In genomic region chr3:15098503-15099363, GRCh38 we compare ENCODE assay signal across 1 cellular context.
TF ChIP-seq lines count a peak whose summit lies in the region.

RBSN (minus strand) TSS chr3:15099148; CDS start chr3:15096120, 3,028 bp downstream.

TF ChIP-seq in K562, 482 proteins besides CTCF, POLR2A, EP300 and RAD21 (continued from another document and continues in another):
- TF ChIP-seq SPI1 (IDR thresholded peaks at IDR 0.05; ENCODE audit: borderline replicate concordance, low read depth, low read length) (0 out of 2 replicates have a peak, but pooled peaks have one; percentile 34), YY1 (IDR thresholded peaks at IDR 0.05; ENCODE audit: borderline replicate concordance in 1 of 3, control insufficient read depth in 1 of 3, extremely low read depth in 1 of 3, insufficient read depth in 3 of 3, insufficient read length in 1 of 3, insufficient replicate concordance in 2 of 3, low read depth in 1 of 3, low read length in 2 of 3) (peak; percentile 67 to 97 (median 96)), FOXM1 (IDR thresholded peaks at IDR 0.05; ENCODE audit: low read depth) (peak; percentile 71), FOXM1 (CRISPR knock-in tag; IDR thresholded peaks at IDR 0.05; ENCODE audit: low read depth) (peak; percentile 86), RAD51 (IDR thresholded peaks at IDR 0.05; ENCODE audit: borderline replicate concordance, low read depth) (peak; percentile 64), RBFOX2 (IDR thresholded peaks at IDR 0.05; ENCODE audit: low read depth, low read length) (peak; percentile 93), TFAP4 (CRISPR knock-in tag; IDR thresholded peaks at IDR 0.05; ENCODE audit: borderline replicate concordance) (peak; percentile 96), KAT7 (CRISPR knock-in tag; IDR thresholded peaks at IDR 0.05; ENCODE audit: borderline replicate concordance) (peak; percentile 91; the same call in 1 of the 2 replicates), ZNF395 (CRISPR knock-in tag; IDR thresholded peaks at IDR 0.05) (peak; percentile 72), MAFK (IDR thresholded peaks at IDR 0.05; ENCODE audit: low read length) (0 out of 2 replicates have a peak, but pooled peaks have one; percentile 16), ZFP30 (CRISPR knock-in tag; IDR thresholded peaks at IDR 0.05; ENCODE audit: borderline replicate concordance) (no peak), ZC3H11A (IDR thresholded peaks at IDR 0.05; ENCODE audit: low read depth, low read length) (no peak), EHMT2 (IDR thresholded peaks at IDR 0.05) (peak; percentile 2; the same call in 1 of the 2 replicates), CBX3 (IDR thresholded peaks at IDR 0.05; ENCODE audit: borderline replicate concordance in 1 of 2, low read length in 2 of 2) (peak in 1 of 2 experiments; percentile 60; a peak in 1 of 3 replicates), CGGBP1 (CRISPR knock-in tag; IDR thresholded peaks at IDR 0.05) (peak; percentile 87; the same call in 1 of the 2 replicates), MTA2 (IDR thresholded peaks at IDR 0.05; ENCODE audit: low read depth) (peak; percentile 16; the same call in 1 of the 2 replicates), ELF4 (CRISPR knock-in tag; IDR thresholded peaks at IDR 0.05) (peak; percentile 93), ATF7 (IDR thresholded peaks at IDR 0.05) (peak; percentile 93), RFX7 (CRISPR knock-in tag; IDR thresholded peaks at IDR 0.05) (no peak), KDM1A (IDR thresholded peaks at IDR 0.05) (peak in 1 of 2 experiments; percentile 58; a peak in 2 of 4 replicates), EP400 (IDR thresholded peaks at IDR 0.05) (peak; percentile 96), TAF9B (IDR thresholded peaks at IDR 0.05; ENCODE audit: partially characterized antibody) (peak; percentile 96), GMEB1 (CRISPR knock-in tag; IDR thresholded peaks at IDR 0.05) (peak; percentile 98), ZNF79 (CRISPR knock-in tag; IDR thresholded peaks at IDR 0.05; ENCODE audit: low read depth) (no peak), MBD2 (IDR thresholded peaks at IDR 0.05; ENCODE audit: borderline replicate concordance, low read depth) (peak; percentile 86), ZNF197 (CRISPR knock-in tag; IDR thresholded peaks at IDR 0.05; ENCODE audit: low read depth) (peak; percentile 82; the same call in 1 of the 2 replicates), ZC3H8 (IDR thresholded peaks at IDR 0.05) (peak; percentile 11; the same call in 1 of the 2 replicates), ARID2 (IDR thresholded peaks at IDR 0.05) (peak; percentile 75; the same call in 1 of the 2 replicates), THRA (IDR thresholded peaks at IDR 0.05) (no peak), ZNF239 (CRISPR knock-in tag; IDR thresholded peaks at IDR 0.05) (peak; percentile 13; the same call in 1 of the 2 replicates), JUND (IDR thresholded peaks at IDR 0.05; ENCODE audit: borderline replicate concordance, low read depth, low read length) (peak; percentile 85), JUND (tag; IDR thresholded peaks at IDR 0.05; ENCODE audit: borderline replicate concordance, low read depth, low read length) (peak; percentile 63; the same call in 1 of the 3 replicates), TCF3 (CRISPR knock-in tag; IDR thresholded peaks at IDR 0.05) (peak; percentile 14; the same call in 1 of the 2 replicates), ZNF551 (CRISPR knock-in tag; IDR thresholded peaks at IDR 0.05) (no peak), E2F8 (IDR thresholded peaks at IDR 0.05; ENCODE audit: low read depth, partially characterized antibody) (peak; percentile 95), SREBF1 (IDR thresholded peaks at IDR 0.05; ENCODE audit: borderline replicate concordance, low read depth, low read length) (no peak), ZNF584 (CRISPR knock-in tag; IDR thresholded peaks at IDR 0.05; ENCODE audit: low read depth) (no peak), KLF6 (CRISPR knock-in tag; IDR thresholded peaks at IDR 0.05; ENCODE audit: borderline replicate concordance) (peak; percentile 35; the same call in 1 of the 2 replicates), MYC (IDR thresholded peaks at IDR 0.05; ENCODE audit: low read depth, low read length) (peak; percentile 91), MYC (CRISPR knock-in tag; IDR thresholded peaks at IDR 0.05; ENCODE audit: borderline replicate concordance, low read depth) (peak; percentile 59; the same call in 1 of the 2 replicates), ATF1 (CRISPR knock-in tag; IDR thresholded peaks at IDR 0.05) (peak; percentile 77), ATF1 (tag; IDR thresholded peaks at IDR 0.05) (peak; percentile 97), HDAC2 (IDR thresholded peaks at IDR 0.05) (peak; percentile 85; the same call in 1 of the 2 replicates), FOXK1 (CRISPR knock-in tag; IDR thresholded peaks at IDR 0.05; ENCODE audit: borderline replicate concordance) (peak; percentile 97), KHSRP (IDR thresholded peaks at IDR 0.05) (peak; percentile 22), ZNF384 (IDR thresholded peaks at IDR 0.05; ENCODE audit: low read depth, low read length) (no peak), ZHX1 (conservative IDR thresholded peaks at IDR 0.05; ENCODE audit: low read length) (peak; percentile 95), U2AF1 (optimal IDR thresholded peaks at IDR 0.05; ENCODE audit: low read depth, low read length) (no peak), RNF219 (CRISPR knock-in tag; IDR thresholded peaks at IDR 0.05) (no peak), CC2D1A (IDR thresholded peaks at IDR 0.05) (peak; percentile 39; the same call in 1 of the 2 replicates), HNRNPLL (IDR thresholded peaks at IDR 0.05; ENCODE audit: low read depth, low read length, poor library complexity, severe bottlenecking) (peak; percentile 80), GATAD2B (IDR thresholded peaks at IDR 0.05; ENCODE audit: borderline replicate concordance) (peak; percentile 63; the same call in 1 of the 2 replicates), ZBTB49 (CRISPR knock-in tag; IDR thresholded peaks at IDR 0.05; ENCODE audit: borderline replicate concordance) (peak; percentile 94; the same call in 1 of the 2 replicates), CBX5 (IDR thresholded peaks at IDR 0.05; ENCODE audit: borderline replicate concordance, low read depth) (no peak; the same call in 1 of the 2 replicates)
